26 cellular contexts compared by ENCODE assay signal in the genomic region with DNA sequence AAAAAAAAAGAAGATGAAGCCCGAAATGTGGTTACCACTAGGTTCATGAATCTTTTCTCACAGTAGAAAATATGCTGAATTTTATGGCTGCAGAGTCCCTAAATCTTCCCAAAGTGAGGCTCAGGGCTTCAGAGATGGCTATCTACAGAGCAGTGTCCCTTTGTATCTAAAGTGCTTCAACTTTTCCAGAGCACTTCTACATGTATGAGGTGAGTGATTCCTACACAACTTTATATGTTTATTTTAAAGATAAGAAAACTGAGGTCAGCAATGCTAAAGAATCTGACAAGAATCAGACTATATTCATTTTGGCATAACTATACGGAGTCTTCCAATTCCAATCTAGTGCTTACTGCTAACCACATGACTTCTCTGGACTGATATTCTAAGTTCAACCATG.
"Had no signal": no experiment of that assay in that cellular context is flagged by ENCODE, and none has a peak within 500 bp of the region (broad histone marks: within the 10 kb centered on the region; RNA-seq: fewer than 3 reads in every experiment).

No MANE protein-coding gene starts in this region.

- H3K27me3 ChIP-seq: esophagus muscularis mucosa, gastroesophageal sphincter, heart left ventricle, hepatocyte, neural progenitor cell, right atrium auricular region, spleen, testis, tibial nerve, upper lobe of right lung, vagina had no signal

- H3K9ac ChIP-seq: neural progenitor cell, parathyroid adenoma had no signal

- H3K4me3 Mint-ChIP-seq: memory B cell; naive B cell; nephron; neural progenitor cell; stimulated activated memory B cell treated with anti-CD40 and anti-IgM and Interleukin-4, amounts not matched to agents 10 μg/mL and 1 μg/mL and 100 μg/mL, for 72 hours had no signal

- H3K4me1 ChIP-seq: neural progenitor cell, spleen, testis, upper lobe of right lung had no signal

- H3K36me3 ChIP-seq: esophagus muscularis mucosa, gastroesophageal sphincter, heart left ventricle, right atrium auricular region, tibial nerve, upper lobe of right lung, vagina had no signal

- H3K9me3 Mint-ChIP-seq: memory B cell; naive B cell; stimulated activated memory B cell treated with anti-CD40 and anti-IgM and Interleukin-4, amounts not matched to agents 10 μg/mL and 1 μg/mL and 100 μg/mL, for 72 hours had no signal

- ATAC-seq: gastroesophageal sphincter; heart left ventricle; left lobe of liver; stimulated activated memory B cell treated with anti-CD40 and anti-IgM and Interleukin-4, amounts not matched to agents 10 μg/mL and 1 μg/mL and 100 μg/mL, for 72 hours; stimulated activated naive CD8-positive, alpha-beta T cell treated with anti-CD3 and anti-CD28 coated beads, Interleukin-15, Interleukin-2, amounts not matched to agents 100 U/mL and 50 U/mL, for 24 hours; upper lobe of right lung had no signal

- H3K4me2 ChIP-seq: hepatocyte, neural progenitor cell had no signal

- H3K27me3 Mint-ChIP-seq: memory B cell; naive B cell; progenitor cell of endocrine pancreas; stimulated activated memory B cell treated with anti-CD40 and anti-IgM and Interleukin-4, amounts not matched to agents 10 μg/mL and 1 μg/mL and 100 μg/mL, for 72 hours had no signal

- DNase-seq: dermis blood vessel endothelial cell; effector memory CD4-positive, alpha-beta T cell; heart left ventricle; kidney; naive B cell; spleen; stimulated activated CD4-positive, alpha-beta T cell treated with anti-CD3 and anti-CD28 coated beads, Interleukin-4, amount 100 ng/mL, for 4 hours; stimulated activated naive CD8-positive, alpha-beta T cell treated with anti-CD3 and anti-CD28 coated beads, Interleukin-15, Interleukin-2, amounts not matched to agents 100 U/mL and 50 U/mL, for 24 hours; testis; upper lobe of right lung had no signal

- H3K4me3 ChIP-seq: coronary artery, esophagus muscularis mucosa, gastroesophageal sphincter, heart left ventricle, hepatocyte, lung, neural progenitor cell, right atrium auricular region, skin epidermis, spleen, testis, tibial nerve, upper lobe of right lung, vagina had no signal

- H3K27ac ChIP-seq: coronary artery, neural progenitor cell, parathyroid adenoma, skin epidermis, spleen, testis, tibial nerve, upper lobe of right lung, vagina had no signal

- H2AFZ ChIP-seq: hepatocyte, neural progenitor cell, parathyroid adenoma had no signal

- H3K36me3 Mint-ChIP-seq: naive B cell had no signal

- H3K4me1 Mint-ChIP-seq: neural progenitor cell had no signal

- H3K9me3 ChIP-seq: esophagus muscularis mucosa, gastroesophageal sphincter, heart left ventricle, right atrium auricular region, spleen, testis, tibial nerve, upper lobe of right lung, vagina had no signal
